ENCODE assay signal across 11 cellular contexts in genomic region chr10:11255796-11256444, GRCh38.
DNase-seq lines count a peak whose midpoint lies in the region; ATAC-seq, FAIRE-seq and TF ChIP-seq lines count a peak whose summit lies in the region.
"Had no signal": no experiment of that assay in that cellular context is flagged by ENCODE, and none has a peak within 500 bp of the region (broad histone marks: within the 10 kb centered on the region; RNA-seq: fewer than 3 reads in every experiment).

No MANE protein-coding gene starts in this region.

- H4K20me1 ChIP-seq in K562 (replicated peaks; ENCODE audit: control insufficient read depth, insufficient read depth, low read length) = no peaks in the 10 kb centered on the region

- no peak overlapping the region for H3K9ac ChIP-seq in K562 (ENCODE audit: insufficient read depth in 1 of 2, low read depth in 2 of 2, low read length in 2 of 2)

- H3K27ac ChIP-seq in K562 (ENCODE audit: extremely low read depth, low read depth, low read length) = no peak overlapping the region

- TF ChIP-seq RAD21 in K562 (CRISPR knock-in tag; conservative IDR thresholded peaks at IDR 0.05 in 1 of 2, IDR thresholded peaks at IDR 0.05 in 1 of 2) = no peak

- TF ChIP-seq CTCF in K562 (IDR thresholded peaks at IDR 0.05 in 2 of 3, conservative IDR thresholded peaks at IDR 0.05 in 1 of 3; ENCODE audit: insufficient read depth in 2 of 3, low read depth in 1 of 3, low read length in 3 of 3) = no peak
- no peak for TF ChIP-seq CTCF in HFFc6 (IDR thresholded peaks at IDR 0.05)

- no peak for TF ChIP-seq POLR2A in K562 (conservative IDR thresholded peaks at IDR 0.05)

- in situ Hi-C loops in K562 (cut with MboI) = no loop called here

- peak overlapping the region; percentile 72 for H3K27ac Mint-ChIP-seq in stimulated activated naive CD8-positive, alpha-beta T cell treated with anti-CD3 and anti-CD28 coated beads, Interleukin-15, Interleukin-2, amounts not matched to agents 100 ng/mL and 50 ng/mL, for 24 hours
- H3K27ac Mint-ChIP-seq in HFFc6 = no peak overlapping the region

- TF ChIP-seq EP300 in K562 (IDR thresholded peaks at IDR 0.05; ENCODE audit: low read length) = no peak

- CTCF ChIA-PET in K562 (lab: Yijun Ruan, JAX; ENCODE audit: low intra/inter-chr PET ratio) = no interaction called here

- 58% methylated on average over 6 of the region's 7 CpGs for WGBS in K562 (ENCODE audit: insufficient coverage, low coverage, missing lambda C conversion rate)

- H3K27me3 ChIP-seq in MG63 (no peaks in the 10 kb centered on the region), K562 (ENCODE audit: control insufficient read depth in 2 of 2, insufficient read depth in 2 of 2, low read length in 2 of 2) (no peaks in the 10 kb centered on the region)

- H3K4me1 ChIP-seq in K562 (replicated peaks in 1 of 2; ENCODE audit: control insufficient read depth in 2 of 2, insufficient read depth in 2 of 2, low read length in 2 of 2) = no peaks in the 10 kb centered on the region

- BruUV-seq in K562 (replicated peaks; lab: Mats Ljungman, UMichigan) = no TSS peak

- no peak for ATAC-seq in stimulated activated naive CD8-positive, alpha-beta T cell treated with anti-CD3 and anti-CD28 coated beads, Interleukin-15, Interleukin-2, amounts not matched to agents 100 U/mL and 50 U/mL, for 24 hours
- ATAC-seq in K562 = no peak
- no peak for ATAC-seq in HG03135 (IDR thresholded peaks at IDR 0.05; ENCODE audit: unreplicated experiment)
- ATAC-seq in GM21526 (IDR thresholded peaks at IDR 0.05; ENCODE audit: low FRiP score, unreplicated experiment) = no peak
- no peak for ATAC-seq in HG02763 (IDR thresholded peaks at IDR 0.05; ENCODE audit: unreplicated experiment)

- no peak for FAIRE-seq in K562 (lab: Jason Lieb, UNC)
- FAIRE-seq: bronchial epithelial cell had no signal

- H3K4me3 ChIP-seq in MG63 (no peak overlapping the region), K562 (no peak overlapping the region)

- H3K27me3 Mint-ChIP-seq in stimulated activated naive CD8-positive, alpha-beta T cell treated with anti-CD3 and anti-CD28 coated beads, Interleukin-15, Interleukin-2, amounts not matched to agents 100 ng/mL and 50 ng/mL, for 24 hours = no peaks in the 10 kb centered on the region
- H3K27me3 Mint-ChIP-seq in HFFc6 (ENCODE audit: insufficient read depth) = peaks cover 1% of the 10 kb centered on the region; the same call in 1 of the 2 replicates

- no peak for DNase-seq in stimulated activated naive CD8-positive, alpha-beta T cell treated with anti-CD3 and anti-CD28 coated beads, Interleukin-15, Interleukin-2, amounts not matched to agents 100 U/mL and 50 U/mL, for 24 hours
- peak; percentile 13 for DNase-seq in MG63
- no peak for DNase-seq in K562 (ENCODE audit: extremely low read depth in 1 of 4, low spot score in 3 of 4)
- DNase-seq in HFFc6 = no peak
- DNase-seq: activated CD4-positive, CD25-positive, alpha-beta regulatory T cell; stimulated activated CD4-positive, alpha-beta T cell treated with anti-CD3 and anti-CD28 coated beads, Interleukin-4, amount 100 ng/mL, for 4 hours had no signal

- peaks cover 82% of the 10 kb centered on the region for H3K36me3 Mint-ChIP-seq in stimulated activated naive CD8-positive, alpha-beta T cell treated with anti-CD3 and anti-CD28 coated beads, Interleukin-15, Interleukin-2, amounts not matched to agents 100 ng/mL and 50 ng/mL, for 24 hours (ENCODE audit: low read depth)
- H3K36me3 Mint-ChIP-seq in HFFc6 (ENCODE audit: low read depth) = no peaks in the 10 kb centered on the region

- H3K9me1 ChIP-seq in K562 (ENCODE audit: control insufficient read depth, insufficient read depth, low read length) = no peaks in the 10 kb centered on the region

- H3K36me3 ChIP-seq in MG63 = no peaks in the 10 kb centered on the region
- no peaks in the 10 kb centered on the region for H3K36me3 ChIP-seq in K562 (ENCODE audit: control insufficient read depth, insufficient read depth, low read length)

- H3K4me1 Mint-ChIP-seq in stimulated activated naive CD8-positive, alpha-beta T cell treated with anti-CD3 and anti-CD28 coated beads, Interleukin-15, Interleukin-2, amounts not matched to agents 100 ng/mL and 50 ng/mL, for 24 hours (ENCODE audit: low read depth) = peaks cover 75% of the 10 kb centered on the region
- no peaks in the 10 kb centered on the region for H3K4me1 Mint-ChIP-seq in HFFc6 (ENCODE audit: low read depth)

- H2AFZ ChIP-seq in K562 (ENCODE audit: low read depth, low read length) = no peak overlapping the region

- H3K4me3 Mint-ChIP-seq in stimulated activated naive CD8-positive, alpha-beta T cell treated with anti-CD3 and anti-CD28 coated beads, Interleukin-15, Interleukin-2, amounts not matched to agents 100 ng/mL and 50 ng/mL, for 24 hours = no peak overlapping the region
- no peak overlapping the region for H3K4me3 Mint-ChIP-seq in HFFc6

- H3K79me2 ChIP-seq in K562 (ENCODE audit: control insufficient read depth, insufficient read depth, low read length) = no peaks in the 10 kb centered on the region

- H3K9me3 ChIP-seq in MG63 (no peaks in the 10 kb centered on the region), K562 (replicated peaks; ENCODE audit: control insufficient read depth, insufficient read depth, low read depth, low read length) (no peaks in the 10 kb centered on the region)

- no peaks in the 10 kb centered on the region for H3K9me3 Mint-ChIP-seq in stimulated activated naive CD8-positive, alpha-beta T cell treated with anti-CD3 and anti-CD28 coated beads, Interleukin-15, Interleukin-2, amounts not matched to agents 100 ng/mL and 50 ng/mL, for 24 hours
- peaks cover 11% of the 10 kb centered on the region; the same call in 1 of the 2 replicates for H3K9me3 Mint-ChIP-seq in HFFc6

- intact Hi-C loops in K562 (cut with micrococcal nuclease) = no loop called here

- H3K4me2 ChIP-seq in K562 (ENCODE audit: insufficient read depth, low read length) = no peak overlapping the region

- POLR2A ChIA-PET in K562 (lab: Yijun Ruan, JAX) = no interaction called here

TF ChIP-seq in K562, 482 proteins besides CTCF, POLR2A, EP300 and RAD21:
- no peak for TF ChIP-seq HNRNPLL (IDR thresholded peaks at IDR 0.05; ENCODE audit: low read depth, low read length, poor library complexity, severe bottlenecking)
- 0 out of 2 replicates have a peak, but pooled peaks have one; percentile 6 for TF ChIP-seq SPI1 (IDR thresholded peaks at IDR 0.05; ENCODE audit: borderline replicate concordance, low read depth, low read length)
- no peak for TF ChIP-seq ADNP (tag; IDR thresholded peaks at IDR 0.05)
- no peak for TF ChIP-seq RBM34 (IDR thresholded peaks at IDR 0.05; ENCODE audit: borderline replicate concordance, insufficient read depth, low read length)
